In genomic region chr4:90799895-90800294, GRCh38 we compare ENCODE assay signal across 19 cellular contexts.
DNase-seq lines count a peak whose midpoint lies in the region; ATAC-seq and TF ChIP-seq lines count a peak whose summit lies in the region.
"Had no signal": no experiment of that assay in that cellular context is flagged by ENCODE, and none has a peak within 500 bp of the region (broad histone marks: within the 10 kb centered on the region; RNA-seq: fewer than 3 reads in every experiment).

No MANE protein-coding gene starts in this region.

- H3K36me3 Mint-ChIP-seq in chondrocyte (ENCODE audit: low read depth) (peaks cover 5% of the 10 kb centered on the region), type B pancreatic cell (no peaks in the 10 kb centered on the region)

- H4K20me1 ChIP-seq in OCI-LY7 (ENCODE audit: insufficient read depth, low read length) = no peaks in the 10 kb centered on the region

- H3K4me1 ChIP-seq in foreskin keratinocyte (no peaks in the 10 kb centered on the region), OCI-LY7 (ENCODE audit: insufficient read depth, low read length, poor library complexity, severe bottlenecking) (no peaks in the 10 kb centered on the region)
- H3K4me1 ChIP-seq: Caco-2 had no signal

- no peaks in the 10 kb centered on the region for H3K79me2 ChIP-seq in OCI-LY7 (ENCODE audit: insufficient read depth, low read depth, low read length)

- intact Hi-C loops in OCI-LY7 (cut with micrococcal nuclease; ENCODE audit: unreplicated experiment) = no loop called here

- no peaks in the 10 kb centered on the region for H3K27me3 ChIP-seq in foreskin keratinocyte

- H3K27ac Mint-ChIP-seq in chondrocyte (ENCODE audit: unreplicated experiment) = no peak overlapping the region
- no peak overlapping the region for H3K27ac Mint-ChIP-seq in type B pancreatic cell
- H3K27ac Mint-ChIP-seq: CD4-positive, alpha-beta T cell had no signal

- no peak for ATAC-seq in foreskin keratinocyte

- TF ChIP-seq CTCF in GM13977 (IDR thresholded peaks at IDR 0.05; ENCODE audit: extremely low read depth, insufficient read depth, missing control alignments) = peak; percentile 34
- TF ChIP-seq CTCF in LNCaP clone FGC (IDR thresholded peaks at IDR 0.05; ENCODE audit: control insufficient read depth, extremely low read depth, insufficient read depth) = 0 out of 2 replicates have a peak, but pooled peaks have one; percentile 5
- peak; percentile 62 for TF ChIP-seq CTCF in chondrocyte (IDR thresholded peaks at IDR 0.05)
- peak; percentile 28 for TF ChIP-seq CTCF in foreskin keratinocyte (conservative IDR thresholded peaks at IDR 0.05)
- TF ChIP-seq CTCF in OCI-LY7 (conservative IDR thresholded peaks at IDR 0.05; ENCODE audit: low read length) = no peak
- no peak for TF ChIP-seq CTCF in type B pancreatic cell (conservative IDR thresholded peaks at IDR 0.05)

- H3K4me2 ChIP-seq in OCI-LY7 (ENCODE audit: low read length) = no peak overlapping the region
- H3K4me2 ChIP-seq: PC-9 had no signal

- in situ Hi-C loops in GM13977 (cut with MboI; ENCODE audit: low pct_unique_long_range_greater_than_20kb, low sequenced_read_pairs, unreplicated experiment) = no loop called here

- H3K9me3 Mint-ChIP-seq in chondrocyte (ENCODE audit: low read depth) (peaks cover 20% of the 10 kb centered on the region), type B pancreatic cell (peaks cover 11% of the 10 kb centered on the region)

- H3K27ac ChIP-seq in foreskin keratinocyte (no peak overlapping the region), OCI-LY7 (ENCODE audit: low read depth, low read length, poor library complexity, severe bottlenecking) (no peak overlapping the region)
- H3K27ac ChIP-seq: PC-9, RWPE1 had no signal

- no TSS peak for BruUV-seq in OCI-LY7 (replicated peaks; lab: Mats Ljungman, UMichigan)

- H3K4me1 Mint-ChIP-seq in chondrocyte (ENCODE audit: low read depth) (no peaks in the 10 kb centered on the region), type B pancreatic cell (ENCODE audit: unreplicated experiment) (no peaks in the 10 kb centered on the region)

- H3K27me3 Mint-ChIP-seq in chondrocyte (ENCODE audit: low read depth) (peaks cover 2% of the 10 kb centered on the region), type B pancreatic cell (no peaks in the 10 kb centered on the region)
- H3K27me3 Mint-ChIP-seq: CD4-positive, alpha-beta T cell had no signal

- CTCF ChIA-PET in OCI-LY7 (lab: Charles Lee; ENCODE audit: unreplicated experiment) = no interaction called here

- no peak overlapping the region for H3K4me3 Mint-ChIP-seq in chondrocyte (ENCODE audit: unreplicated experiment)
- no peak overlapping the region for H3K4me3 Mint-ChIP-seq in type B pancreatic cell
- H3K4me3 Mint-ChIP-seq: CD4-positive, alpha-beta T cell had no signal

- H3K36me3 ChIP-seq in OCI-LY7 (ENCODE audit: insufficient read depth, low read length) = no peaks in the 10 kb centered on the region

- H2AFZ ChIP-seq in OCI-LY7 (ENCODE audit: low read length) = no peak overlapping the region
- H2AFZ ChIP-seq: PC-9 had no signal

- DNase-seq in GM13977 (ENCODE audit: low spot score) (no peak), LNCaP clone FGC (ENCODE audit: low read depth) (no peak), chondrocyte (ENCODE audit: low spot score) (no peak), foreskin keratinocyte (no peak), OCI-LY7 (ENCODE audit: low spot score) (no peak), type B pancreatic cell (ENCODE audit: extremely low spot score, unreplicated experiment) (no peak)
- no peak for DNase-seq in stimulated activated CD4-positive, alpha-beta T cell treated with anti-CD3 and anti-CD28 coated beads, Interleukin-4, amount 100 ng/mL, for 24 hours
- no peak for DNase-seq in activated CD4-positive, alpha-beta T cell treated with anti-CD3 and anti-CD28 coated beads, Interleukin-2, amount 50 U/mL, for 48 hours
- DNase-seq: Caco-2; CD4-positive, alpha-beta T cell; DMS153; KBM-7; NCI-H1417; NCI-H187; NCI-H2227 treated with DMSO at 0.1 percent for 48 hours; NCI-H510A treated with DMSO at 0.1 percent for 48 hours; NCI-H82; PC-9 had no signal

- no peaks in the 10 kb centered on the region for H3K9me3 ChIP-seq in OCI-LY7 (ENCODE audit: low read length)
- H3K9me3 ChIP-seq: Caco-2 had no signal

- H3K9me2 ChIP-seq in OCI-LY7 (ENCODE audit: insufficient read depth, low read length) = no peaks in the 10 kb centered on the region

- H3K4me3 ChIP-seq in LNCaP clone FGC (ENCODE audit: low read depth, low read length) (no peak overlapping the region), OCI-LY7 (ENCODE audit: low read depth, low read length, poor library complexity, severe bottlenecking) (no peak overlapping the region)
- H3K4me3 ChIP-seq: PC-9 had no signal

- POLR2A ChIA-PET in OCI-LY7 (lab: Charles Lee) = no interaction called here

Comparison
In these comparisons a context has a peak if more than half of its experiments do, and no peak if none do; other contexts are left out.
1. CTCF ChIP-seq: peak in GM13977 (single experiment), LNCaP clone FGC (single experiment), chondrocyte (single experiment) and foreskin keratinocyte (single experiment); none in OCI-LY7 (single experiment) and type B pancreatic cell (single experiment).